1 cellular context compared by ENCODE assay signal in genomic region chr1:68751723-68752122, GRCh38.
TF ChIP-seq lines count a peak whose summit lies in the region.

No MANE protein-coding gene starts in this region.

TF ChIP-seq in H1, 55 proteins besides CTCF, POLR2A, EP300 and RAD21 (continued from another document):
- TF ChIP-seq GABPA (IDR thresholded peaks at IDR 0.05; ENCODE audit: borderline replicate concordance, insufficient read depth, low read length) (no peak), NRF1 (IDR thresholded peaks at IDR 0.05; ENCODE audit: low read depth, low read length) (no peak), POLR2AphosphoS5 (IDR thresholded peaks at IDR 0.05; ENCODE audit: low read depth, low read length) (no peak), TEAD4 (IDR thresholded peaks at IDR 0.05; ENCODE audit: low read depth, low read length) (no peak)
